In genomic region chr18:56748698-56749268, GRCh38 we compare ENCODE assay signal across 8 cellular contexts.
A peak's percentile ranks its signal among the peaks of the same experiment; 100 is the strongest.
DNase-seq lines count a peak whose midpoint lies in the region; ATAC-seq and TF ChIP-seq lines count a peak whose summit lies in the region.

No MANE protein-coding gene starts in this region.

- no peak overlapping the region for H3K9ac ChIP-seq in Loucy (ENCODE audit: low read depth, low read length, poor library complexity, severe bottlenecking)
- H3K9ac ChIP-seq in fibroblast of lung (ENCODE audit: insufficient read depth, low read length), result no peak overlapping the region

- H3K4me1 ChIP-seq in Loucy (ENCODE audit: insufficient read depth, low read length, poor library complexity, severe bottlenecking), result peaks cover 12% of the 10 kb centered on the region
- H3K4me1 ChIP-seq in fibroblast of lung (ENCODE audit: control insufficient read depth, extremely low read depth, insufficient read depth, low read length), result no peaks in the 10 kb centered on the region
- H3K4me1 ChIP-seq in prostate gland (replicated peaks), result no peaks in the 10 kb centered on the region

- H3K27me3 ChIP-seq in Loucy (ENCODE audit: insufficient read depth, low read length, poor library complexity, severe bottlenecking), result no peaks in the 10 kb centered on the region
- no peaks in the 10 kb centered on the region for H3K27me3 ChIP-seq in fibroblast of lung (ENCODE audit: control insufficient read depth, insufficient read depth, low read length)
- no peaks in the 10 kb centered on the region for H3K27me3 ChIP-seq in prostate gland (replicated peaks; ENCODE audit: insufficient read depth)

- no peaks in the 10 kb centered on the region for H3K9me2 ChIP-seq in Loucy (replicated peaks; ENCODE audit: low read depth, low read length)

- no peak overlapping the region for H3K4me2 ChIP-seq in Loucy (ENCODE audit: low read depth, low read length, poor library complexity, severe bottlenecking)
- no peak overlapping the region for H3K4me2 ChIP-seq in fibroblast of lung (ENCODE audit: extremely low read depth, insufficient read depth, low read length)

- no peak overlapping the region for H3K4me3 ChIP-seq in Loucy (ENCODE audit: low read length, poor library complexity, severe bottlenecking)
- no peak overlapping the region for H3K4me3 ChIP-seq in fibroblast of lung (replicated peaks in 1 of 4; ENCODE audit: control extremely low read depth in 1 of 4, insufficient read depth in 1 of 4, low read depth in 3 of 4, low read length in 4 of 4)
- H3K4me3 ChIP-seq in prostate gland, result no peak overlapping the region

- CTCF ChIA-PET in RWPE1 (lab: Yijun Ruan, JAX), result no interaction called here

- intact Hi-C loops in prostate gland (cut with DNase I), result loop anchor here (2.0 kb wide), 1 partner anchor 812 kb away; no protein-coding TSS in a partner anchor

- no peak overlapping the region for H2AFZ ChIP-seq in Loucy (ENCODE audit: low read length)
- no peak overlapping the region for H2AFZ ChIP-seq in fibroblast of lung (ENCODE audit: low read length)

- no peaks in the 10 kb centered on the region for H3K9me3 ChIP-seq in Loucy (ENCODE audit: insufficient read depth, low read depth, low read length)
- no peaks in the 10 kb centered on the region for H3K9me3 ChIP-seq in fibroblast of lung (ENCODE audit: control insufficient read depth, insufficient read depth, low read depth, low read length)
- H3K9me3 ChIP-seq in prostate gland, result no peaks in the 10 kb centered on the region

- no peak for TF ChIP-seq POLR2A in prostate gland (IDR thresholded peaks at IDR 0.05)

- POLR2A ChIA-PET in RWPE1 (lab: Yijun Ruan, JAX; ENCODE audit: low non-redundant PET), result no interaction called here

- peak; percentile 76 for DNase-seq in DMS53 treated with DMSO at 0.1 percent for 48 hours (lab: John Stamatoyannopoulos, UW; ENCODE audit: unreplicated experiment)
- DNase-seq in RWPE1 (ENCODE audit: low spot score), result peak; percentile 8
- DNase-seq in fibroblast of lung (ENCODE audit: low read depth in 2 of 2), result peak; percentile 27 to 66
- no peak for DNase-seq in prostate gland (ENCODE audit: low spot score)
- DNase-seq in nucleus accumbens (lab: John Stamatoyannopoulos, UW), result no peak

- TF ChIP-seq CTCF in Loucy (conservative IDR thresholded peaks at IDR 0.05; ENCODE audit: low read length), result peak; percentile 67
- TF ChIP-seq CTCF in RWPE1 (conservative IDR thresholded peaks at IDR 0.05; ENCODE audit: low read depth), result peak; percentile 65
- peak; percentile 49 to 64 for TF ChIP-seq CTCF in fibroblast of lung (conservative IDR thresholded peaks at IDR 0.05 in 1 of 2, IDR thresholded peaks at IDR 0.05 in 1 of 2; ENCODE audit: low read depth in 1 of 2, low read length in 2 of 2)
- TF ChIP-seq CTCF in prostate gland (IDR thresholded peaks at IDR 0.05), result peak in 3 of 4 experiments; percentile 31 to 60 (median 49)

- H3K27ac ChIP-seq in RWPE1 (no peak overlapping the region), fibroblast of lung (ENCODE audit: insufficient read depth, low read length) (no peak overlapping the region), prostate gland (no peak overlapping the region)

- no peaks in the 10 kb centered on the region for H3K36me3 ChIP-seq in Loucy (ENCODE audit: insufficient read depth, low read length)
- no peaks in the 10 kb centered on the region for H3K36me3 ChIP-seq in fibroblast of lung (ENCODE audit: control insufficient read depth, insufficient read depth, low read length)
- H3K36me3 ChIP-seq in prostate gland, result no peaks in the 10 kb centered on the region

- 49% methylated on average over 2 of the region's 2 CpGs for WGBS in prostate gland

- H4K20me1 ChIP-seq in Loucy (ENCODE audit: insufficient read depth, low read length, poor library complexity, severe bottlenecking) (no peaks in the 10 kb centered on the region), fibroblast of lung (ENCODE audit: control insufficient read depth, extremely low read depth, insufficient read depth, low read length) (no peaks in the 10 kb centered on the region)

- no peaks in the 10 kb centered on the region for H3F3A ChIP-seq in Loucy (ENCODE audit: low read depth)

- no peak for ATAC-seq in HG03095 (IDR thresholded peaks at IDR 0.05; ENCODE audit: unreplicated experiment)
- no peak for ATAC-seq in HG03521 (IDR thresholded peaks at IDR 0.05; ENCODE audit: unreplicated experiment)

- H3K79me2 ChIP-seq in Loucy (ENCODE audit: insufficient read depth, low read length) (no peaks in the 10 kb centered on the region), fibroblast of lung (ENCODE audit: control insufficient read depth, insufficient read depth, low read length) (no peaks in the 10 kb centered on the region)

Comparison
In these comparisons a context has a peak if more than half of its experiments do, and no peak if none do; other contexts are left out.
1. DNase-seq: peak in DMS53 treated with DMSO at 0.1 percent for 48 hours (single experiment), RWPE1 (single experiment) and fibroblast of lung (2 of 2); none in prostate gland (single experiment) and nucleus accumbens (0 of 56).
2. Peak in every context shown above with its lines, with median percentiles within 50 percentile points of each other: CTCF ChIP-seq.